In the genomic region with DNA sequence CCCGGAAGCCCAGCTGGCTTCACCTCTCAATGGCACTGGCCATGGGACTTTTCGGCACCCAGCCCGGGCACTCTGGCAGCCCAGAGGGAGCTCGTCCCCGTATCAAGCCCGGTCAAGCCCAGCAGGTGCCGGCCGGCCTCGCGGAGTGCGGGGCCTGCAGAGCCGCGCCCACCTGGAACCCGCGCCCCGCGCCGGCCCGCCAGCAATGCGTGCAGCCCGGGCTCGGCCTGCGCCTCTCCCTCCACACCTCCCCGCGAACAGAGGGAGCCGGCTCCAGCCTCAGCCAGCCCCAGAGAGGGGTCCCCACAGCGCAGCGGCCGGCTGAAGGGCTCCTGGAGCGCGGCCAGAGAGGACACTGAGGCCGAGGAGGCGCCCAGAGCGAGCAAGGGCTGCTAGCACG, we compare ENCODE assay signal across 2 cellular contexts.
"Had no signal": no experiment of that assay in that cellular context is flagged by ENCODE, and none has a peak within 500 bp of the region (broad histone marks: within the 10 kb centered on the region; RNA-seq: fewer than 3 reads in every experiment).

No MANE protein-coding gene starts in this region.

- DNase-seq: GDM1, GF-D8 had no signal
